ENCODE assay signal across 18 cellular contexts in genomic region chr2:74982581-74982980, GRCh38. TPM values are rescaled to one million over a fixed set of nuclear protein-coding genes. Genes with fewer than 3 reads are reported as not detected.
DNase-seq lines count a peak whose midpoint lies in the region; ATAC-seq, FAIRE-seq and TF ChIP-seq lines count a peak whose summit lies in the region.
"Had no signal": no experiment of that assay in that cellular context is flagged by ENCODE, and none has a peak within 500 bp of the region (broad histone marks: within the 10 kb centered on the region; RNA-seq: fewer than 3 reads in every experiment).

No MANE protein-coding gene starts in this region.

- intact Hi-C loops in HepG2 (cut with micrococcal nuclease; ENCODE audit: unreplicated experiment) = loop anchor here (1.0 kb wide), 1 partner anchor 63 kb away; no protein-coding TSS in a partner anchor
- intact Hi-C loops in right lobe of liver (cut with DNase I) = no loop called here
- intact Hi-C loops in left ventricle myocardium inferior (cut with micrococcal nuclease) = no loop called here

- H3K9me3 ChIP-seq in HepG2 (ENCODE audit: low read length) = no peaks in the 10 kb centered on the region
- no peaks in the 10 kb centered on the region for H3K9me3 ChIP-seq in right lobe of liver
- H3K9me3 ChIP-seq in OCI-LY3 (ENCODE audit: insufficient read depth, low read length) = no peaks in the 10 kb centered on the region
- H3K9me3 ChIP-seq in left ventricle myocardium inferior (replicated peaks) = no peaks in the 10 kb centered on the region
- H3K9me3 ChIP-seq: esophagus squamous epithelium, upper lobe of left lung had no signal

- POLR2A ChIA-PET in HepG2 (lab: Yijun Ruan, JAX) = no interaction called here

- BruUV-seq in HepG2 (replicated peaks; lab: Mats Ljungman, UMichigan) = no TSS peak

- H3K4me2 ChIP-seq in HepG2 (ENCODE audit: low read depth, low read length) (no peak overlapping the region), OCI-LY3 (ENCODE audit: low read length) (no peak overlapping the region)

- TF ChIP-seq CTCF in HepG2 (CRISPR knock-in tag; IDR thresholded peaks at IDR 0.05) = peak; percentile 61
- no peak for TF ChIP-seq CTCF in right lobe of liver (IDR thresholded peaks at IDR 0.05)
- TF ChIP-seq CTCF in OCI-LY3 (IDR thresholded peaks at IDR 0.05; ENCODE audit: low read depth, low read length) = peak; percentile 48
- peak; percentile 40 for TF ChIP-seq CTCF in epithelial cell of esophagus (IDR thresholded peaks at IDR 0.05; ENCODE audit: insufficient read depth, low read depth, low read length, missing control alignments)
- no peak for TF ChIP-seq CTCF in left ventricle myocardium inferior (IDR thresholded peaks at IDR 0.05; ENCODE audit: borderline replicate concordance)

- H2AFZ ChIP-seq in HepG2 (ENCODE audit: low read length) (no peak overlapping the region), OCI-LY3 (ENCODE audit: low read depth, low read length) (no peak overlapping the region)

- no peak for FAIRE-seq in HepG2 (lab: Jason Lieb, UNC)
- FAIRE-seq: GM19239 had no signal

- WGBS in HepG2 (ENCODE audit: low lambda C conversion rate) = 57% methylated on average over 3 of the region's 3 CpGs
- 67% methylated on average over 3 of the region's 3 CpGs for WGBS in right lobe of liver (ENCODE audit: insufficient coverage, low coverage, low lambda C conversion rate, missing lambda C conversion rate)

- CTCF ChIA-PET in HepG2 (lab: Yijun Ruan, JAX; ENCODE audit: low intra/inter-chr PET ratio, low total read pairs) = interaction anchor here (1.4 kb wide), 1 partner anchor 62 kb away, joined by 9 read pairs; no protein-coding TSS in a partner anchor

- in situ Hi-C loops in HepG2 (cut with HindIII; ENCODE audit: extremely low pct_ligation_motif_present, low pct_unique_long_range_greater_than_20kb) = no loop called here

- peak; percentile 56 for TF ChIP-seq RAD21 in HepG2 (CRISPR knock-in tag; IDR thresholded peaks at IDR 0.05)

- H3K79me2 ChIP-seq in HepG2 (ENCODE audit: insufficient read depth, low read length) = no peaks in the 10 kb centered on the region
- no peaks in the 10 kb centered on the region for H3K79me2 ChIP-seq in OCI-LY3 (ENCODE audit: low read length)

- no peaks in the 10 kb centered on the region for H4K20me1 ChIP-seq in HepG2 (ENCODE audit: insufficient read depth, low read length)
- H4K20me1 ChIP-seq in OCI-LY3 (ENCODE audit: insufficient read depth, low read length) = no peaks in the 10 kb centered on the region

- H3K4me1 ChIP-seq in HepG2 (ENCODE audit: insufficient read depth, low read length) (no peaks in the 10 kb centered on the region), right lobe of liver (no peaks in the 10 kb centered on the region), OCI-LY3 (ENCODE audit: low read length) (peaks cover 7% of the 10 kb centered on the region), left ventricle myocardium inferior (peaks cover 11% of the 10 kb centered on the region)
- H3K4me1 ChIP-seq: esophagus squamous epithelium, upper lobe of left lung had no signal

- no peak overlapping the region for H3K9ac ChIP-seq in HepG2 (ENCODE audit: insufficient read depth, low read depth, low read length)
- no peak overlapping the region for H3K9ac ChIP-seq in OCI-LY3 (ENCODE audit: low read length)

- H3K36me3 ChIP-seq in HepG2 (replicated peaks in 1 of 2; ENCODE audit: control insufficient read depth in 1 of 2, insufficient read depth in 2 of 2, low read length in 2 of 2) = peaks cover 2 to 3% of the 10 kb centered on the region in 2 experiments; a peak in 4 of 5 replicates
- H3K36me3 ChIP-seq in right lobe of liver = no peaks in the 10 kb centered on the region
- no peaks in the 10 kb centered on the region for H3K36me3 ChIP-seq in OCI-LY3 (replicated peaks; ENCODE audit: low read depth, low read length)
- H3K36me3 ChIP-seq in left ventricle myocardium inferior = no peaks in the 10 kb centered on the region
- H3K36me3 ChIP-seq: esophagus squamous epithelium, upper lobe of left lung had no signal

- TF ChIP-seq POLR2A in HepG2 (IDR thresholded peaks at IDR 0.05; ENCODE audit: insufficient read depth in 1 of 2, low read depth in 2 of 2, low read length in 2 of 2) = no peak
- TF ChIP-seq POLR2A in right lobe of liver (IDR thresholded peaks at IDR 0.05) = no peak

- H3K4me3 ChIP-seq in HepG2 (replicated peaks in 1 of 3; ENCODE audit: insufficient read depth in 1 of 3, low read depth in 2 of 3, low read length in 3 of 3) = no peak overlapping the region
- no peak overlapping the region for H3K4me3 ChIP-seq in right lobe of liver
- no peak overlapping the region for H3K4me3 ChIP-seq in OCI-LY3 (ENCODE audit: low read length)
- H3K4me3 ChIP-seq in epithelial cell of esophagus (ENCODE audit: low read length) = no peak overlapping the region
- no peak overlapping the region for H3K4me3 ChIP-seq in left ventricle myocardium inferior
- H3K4me3 ChIP-seq: esophagus squamous epithelium, upper lobe of left lung had no signal

- H3K27me3 ChIP-seq in HepG2 (ENCODE audit: control insufficient read depth in 1 of 2, insufficient read depth in 2 of 2, low read length in 2 of 2) (no peaks in the 10 kb centered on the region), right lobe of liver (no peaks in the 10 kb centered on the region), OCI-LY3 (ENCODE audit: low read depth, low read length) (no peaks in the 10 kb centered on the region), left ventricle myocardium inferior (ENCODE audit: low read depth) (no peaks in the 10 kb centered on the region)
- H3K27me3 ChIP-seq: esophagus squamous epithelium, upper lobe of left lung had no signal

- H3K27ac ChIP-seq in HepG2 (ENCODE audit: extremely low read length, insufficient read depth, low read length) (no peak overlapping the region), right lobe of liver (no peak overlapping the region), OCI-LY3 (ENCODE audit: low read length) (no peak overlapping the region), left ventricle myocardium inferior (replicated peaks) (no peak overlapping the region)
- H3K27ac ChIP-seq: esophagus squamous epithelium, upper lobe of left lung had no signal

- ATAC-seq in HepG2 (peak; percentile 67), right lobe of liver (no peak), GM18873 (IDR thresholded peaks at IDR 0.05; ENCODE audit: low FRiP score, unreplicated experiment) (no peak)

- no peak for TF ChIP-seq EP300 in HepG2 (IDR thresholded peaks at IDR 0.05; ENCODE audit: low read depth in 2 of 2, low read length in 2 of 2)
- no peak for TF ChIP-seq EP300 in HepG2 (CRISPR knock-in tag; IDR thresholded peaks at IDR 0.05; ENCODE audit: borderline replicate concordance)

- peak; percentile 24 for DNase-seq in HepG2 (ENCODE audit: low spot score)
- no peak for DNase-seq in right lobe of liver
- DNase-seq in epithelial cell of esophagus (ENCODE audit: low read depth) = peak; percentile 24
- DNase-seq in stimulated activated CD4-positive, alpha-beta T cell treated with anti-CD3 and anti-CD28 coated beads, Interleukin-1b, Interleukin-23, amount 100 ng/mL, for 48 hours = no peak
- DNase-seq in left ventricle myocardium inferior = no peak
- DNase-seq in RKO (ENCODE audit: low spot score) = no peak
- DNase-seq: activated CD4-positive, alpha-beta T cell treated with anti-CD3 and anti-CD28 coated beads for 4 hours; activated effector memory CD4-positive, alpha-beta T cell treated with Interleukin-2 at 50 U/mL for 16 hours; caudate nucleus; esophagus squamous epithelium; GOT3; KG1; naive B cell; NCI-H510A; upper lobe of left lung had no signal

TF ChIP-seq in HepG2, 621 proteins besides CTCF, POLR2A, EP300 and RAD21 (continues in another document):
- TF ChIP-seq MYC (CRISPR knock-in tag; IDR thresholded peaks at IDR 0.05; ENCODE audit: borderline replicate concordance) (no peak), MIXL1 (CRISPR knock-in tag; IDR thresholded peaks at IDR 0.05) (0 out of 2 replicates have a peak, but pooled peaks have one; percentile 23), STAG1 (CRISPR knock-in tag; IDR thresholded peaks at IDR 0.05) (peak; percentile 84), CENPX (CRISPR knock-in tag; IDR thresholded peaks at IDR 0.05) (no peak), ZBTB2 (CRISPR knock-in tag; IDR thresholded peaks at IDR 0.05; ENCODE audit: low read depth) (no peak)

RNA-seq across cellular contexts. Expression of gene POLE4, which starts 24.1 kb away (rescaled TPM):
- total RNA-seq in HepG2 (2016; rRNA removed; fragmentation: Illumina TruSeq; extraction: Trizol) (106 and 143 TPM in 2 replicates), right lobe of liver (10 to 100 TPM in 5 of 6 experiments, 1 to 10 TPM in 1; 9.8 to 31.4 (median 25.7) TPM), left ventricle myocardium inferior (36.6 TPM)
- total RNA-seq in HepG2 (2016; cell fraction: cytosol; rRNA removed; fragmentation: Illumina TruSeq; extraction: Trizol; ENCODE audit: low read depth) = 94.0 and 107 TPM in 2 replicates
- 104 and 137 TPM in 2 replicates for total RNA-seq in HepG2 (2016; cell fraction: insoluble cytoplasmic fraction; rRNA removed; fragmentation: Illumina TruSeq; extraction: Trizol)
- 150 and 161 TPM in 2 replicates for total RNA-seq in HepG2 (2016; cell fraction: membrane; rRNA removed; fragmentation: Illumina TruSeq; extraction: Trizol)
- total RNA-seq in HepG2 (2016; cell fraction: nucleus; rRNA removed; fragmentation: Illumina TruSeq; extraction: Trizol) = 60.9 and 61.8 TPM in 2 replicates
- polyA plus RNA-seq in HepG2 (2011; rRNA removed) = 88.0 and 116 TPM in 2 replicates
- 52.2 and 52.3 TPM in 2 replicates for polyA plus RNA-seq in HepG2 (2011; cell fraction: cytosol; rRNA removed)
- polyA plus RNA-seq in HepG2 (2011; cell fraction: nucleus; rRNA removed) = 21.1 and 23.6 TPM in 2 replicates
- polyA plus RNA-seq in HepG2 (2012) = 93.6 and 130 TPM in 2 replicates
- polyA plus RNA-seq in HepG2 (2016; cell fraction: cytosol; fragmentation: Illumina TruSeq; extraction: Trizol; ENCODE audit: low read depth) = 173 and 208 TPM in 2 replicates
- 189 and 200 TPM in 2 replicates for polyA plus RNA-seq in HepG2 (2016; cell fraction: insoluble cytoplasmic fraction; fragmentation: Illumina TruSeq; extraction: Trizol; ENCODE audit: low read depth)
- 177 and 214 TPM in 2 replicates for polyA plus RNA-seq in HepG2 (2016; cell fraction: membrane; fragmentation: Illumina TruSeq; extraction: Trizol; ENCODE audit: low read depth)
- polyA plus RNA-seq in HepG2 (2016; cell fraction: nucleus; fragmentation: Illumina TruSeq; extraction: Trizol; ENCODE audit: insufficient read depth, low read depth) = 95.8 and 99.1 TPM in 2 replicates
- polyA minus RNA-seq in HepG2 (2011; rRNA and poly(A)+ RNA removed; ENCODE audit: low replicate concordance) = 15.2 and 28.4 TPM in 2 replicates
- polyA minus RNA-seq in HepG2 (2011; cell fraction: cytosol; rRNA and poly(A)+ RNA removed) = 20.3 and 21.8 TPM in 2 replicates
- polyA minus RNA-seq in HepG2 (2011; cell fraction: nucleus; rRNA and poly(A)+ RNA removed) = 56.9 and 77.9 TPM in 2 replicates

Comparison
In these comparisons a context has a peak if more than half of its experiments do, and no peak if none do; other contexts are left out.
1. DNase-seq: peak in HepG2 (single experiment) and epithelial cell of esophagus (single experiment); none in right lobe of liver (0 of 3), stimulated activated CD4-positive, alpha-beta T cell treated with anti-CD3 and anti-CD28 coated beads, Interleukin-1b, Interleukin-23, amount 100 ng/mL, for 48 hours (single experiment), left ventricle myocardium inferior (single experiment) and RKO (single experiment).
2. CTCF ChIP-seq: peak in HepG2 (single experiment), OCI-LY3 (single experiment) and epithelial cell of esophagus (single experiment); none in right lobe of liver (0 of 4) and left ventricle myocardium inferior (single experiment).